2 cellular contexts compared by ENCODE assay signal in the genomic region with DNA sequence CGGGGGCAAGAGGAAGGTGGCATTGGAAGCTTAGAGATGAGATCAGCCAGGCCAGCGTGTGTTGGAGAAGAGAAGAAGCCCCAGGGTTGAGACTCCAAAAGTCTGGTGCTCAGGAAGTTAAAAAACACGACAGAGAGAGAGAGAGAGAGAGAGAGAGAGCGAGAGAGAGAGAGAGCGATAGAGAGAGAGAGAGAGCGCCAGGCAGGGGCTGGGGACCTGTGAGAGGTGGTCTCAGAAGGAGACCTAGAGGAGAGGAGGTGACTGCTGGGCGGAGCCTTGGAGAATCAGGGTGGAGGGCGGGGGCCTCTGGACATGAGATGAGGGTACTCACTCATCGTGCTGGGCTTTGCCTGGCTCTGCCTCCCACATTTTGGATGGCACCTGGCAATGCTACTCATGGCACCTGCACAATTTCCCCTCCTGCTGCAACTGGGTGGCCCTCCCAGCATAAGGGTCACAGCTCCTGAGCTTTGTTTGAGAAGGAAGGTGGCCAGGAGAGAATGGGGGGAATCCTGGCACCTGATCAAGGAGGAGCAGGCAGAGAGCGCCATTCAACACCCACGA.
TF ChIP-seq lines count a peak whose summit lies in the region.

No MANE protein-coding gene starts in this region.

TF ChIP-seq in A549, 52 proteins besides CTCF, POLR2A, EP300 and RAD21:
- TF ChIP-seq HOXB5 (CRISPR knock-in tag; IDR thresholded peaks at IDR 0.05) (no peak), POLR2AphosphoS2 (conservative IDR thresholded peaks at IDR 0.05; ENCODE audit: low read length) (no peak), JUNB (IDR thresholded peaks at IDR 0.05) (no peak), JUN (IDR thresholded peaks at IDR 0.05) (no peak), RARB (CRISPR knock-in tag; IDR thresholded peaks at IDR 0.05) (no peak), CBX8 (IDR thresholded peaks at IDR 0.05) (no peak)

TF ChIP-seq in H1, 55 proteins besides CTCF, POLR2A, EP300 and RAD21:
- TF ChIP-seq SUZ12 (IDR thresholded peaks at IDR 0.05; ENCODE audit: low read length) (no peak), YY1 (IDR thresholded peaks at IDR 0.05; ENCODE audit: low read depth, low read length) (no peak), POU5F1 (IDR thresholded peaks at IDR 0.05; ENCODE audit: low read depth, low read length) (no peak), KDM5A (IDR thresholded peaks at IDR 0.05; ENCODE audit: low read length) (no peak), SRF (IDR thresholded peaks at IDR 0.05; ENCODE audit: low read depth, low read length) (no peak), CBX8 (IDR thresholded peaks at IDR 0.05; ENCODE audit: borderline replicate concordance, low read depth, low read length) (no peak), TAF1 (IDR thresholded peaks at IDR 0.05; ENCODE audit: low read depth, low read length) (no peak), KDM4A (IDR thresholded peaks at IDR 0.05; ENCODE audit: low read depth, low read length, severe bottlenecking) (no peak), RBBP5 (IDR thresholded peaks at IDR 0.05; ENCODE audit: borderline replicate concordance, low read depth, low read length) (no peak), CTBP2 (IDR thresholded peaks at IDR 0.05; ENCODE audit: borderline replicate concordance, insufficient read depth, insufficient read length, low read length) (no peak)
- TF ChIP-seq, protein P1, sequence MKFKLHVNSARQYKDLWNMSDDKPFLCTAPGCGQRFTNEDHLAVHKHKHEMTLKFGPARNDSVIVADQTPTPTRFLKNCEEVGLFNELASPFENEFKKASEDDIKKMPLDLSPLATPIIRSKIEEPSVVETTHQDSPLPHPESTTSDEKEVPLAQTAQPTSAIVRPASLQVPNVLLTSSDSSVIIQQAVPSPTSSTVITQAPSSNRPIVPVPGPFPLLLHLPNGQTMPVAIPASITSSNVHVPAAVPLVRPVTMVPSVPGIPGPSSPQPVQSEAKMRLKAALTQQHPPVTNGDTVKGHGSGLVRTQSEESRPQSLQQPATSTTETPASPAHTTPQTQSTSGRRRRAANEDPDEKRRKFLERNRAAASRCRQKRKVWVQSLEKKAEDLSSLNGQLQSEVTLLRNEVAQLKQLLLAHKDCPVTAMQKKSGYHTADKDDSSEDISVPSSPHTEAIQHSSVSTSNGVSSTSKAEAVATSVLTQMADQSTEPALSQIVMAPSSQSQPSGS (IDR thresholded peaks at IDR 0.05; ENCODE audit: low read length) = no peak
